Comparison of ENCODE assay signal across 22 cellular contexts in genomic region chr21:29151937-29152336, GRCh38. TPM values are rescaled to one million over a fixed set of nuclear protein-coding genes. Genes with fewer than 3 reads are reported as not detected.
"Had no signal": no experiment of that assay in that cellular context is flagged by ENCODE, and none has a peak within 500 bp of the region (broad histone marks: within the 10 kb centered on the region; RNA-seq: fewer than 3 reads in every experiment).

No MANE protein-coding gene starts in this region.

- H3K27me3 Mint-ChIP-seq: memory B cell, naive B cell had no signal

- H3K9me3 ChIP-seq: ascending aorta, mucosa of descending colon, sigmoid colon, testis, uterus had no signal

- H3K79me2 ChIP-seq: parathyroid adenoma had no signal

- H3K36me3 ChIP-seq: ascending aorta, sigmoid colon, uterus, WERI-Rb-1 had no signal

- H3K9me3 Mint-ChIP-seq: activated naive CD4-positive, alpha-beta T cell treated with anti-CD3 and anti-CD28 coated beads, Interleukin-2, amount 50 U/mL, for 72 hours; memory B cell; naive B cell had no signal

- H3K4me3 Mint-ChIP-seq: memory B cell, naive B cell had no signal

- DNase-seq: activated T-cell treated with anti-CD3 and anti-CD28 coated beads, Interleukin-2, amount 50 U/mL, for 1 hour; effector CD4-positive, alpha-beta T cell; foreskin keratinocyte; hippocampal formation; mucosa of descending colon; naive B cell; nucleus accumbens; sigmoid colon; stimulated activated CD4-positive, alpha-beta T cell treated with anti-CD3 and anti-CD28 coated beads, Interleukin-2, amount 100 ng/mL, for 48 hours; stimulated activated CD8-positive, alpha-beta memory T cell treated with anti-CD3 and anti-CD28 coated beads, Interleukin-4, amount 100 ng/mL, for 48 hours; stimulated activated naive CD4-positive, alpha-beta T cell; T-helper 1 cell; testis; trophoblast cell; uterus; WERI-Rb-1 had no signal

- FAIRE-seq: TTC549 had no signal

- ATAC-seq: activated naive CD4-positive, alpha-beta T cell treated with anti-CD3 and anti-CD28 coated beads, Interleukin-2, amount 50 U/mL, for 72 hours; foreskin keratinocyte; mucosa of descending colon had no signal

- H3K4me3 ChIP-seq: ascending aorta, mucosa of descending colon, sigmoid colon, testis, uterus had no signal

- H3K4me1 Mint-ChIP-seq: memory B cell had no signal

- H3K27ac Mint-ChIP-seq: activated naive CD4-positive, alpha-beta T cell treated with anti-CD3 and anti-CD28 coated beads, Interleukin-2, amount 50 U/mL, for 72 hours; memory B cell had no signal

- H3K9ac ChIP-seq: parathyroid adenoma had no signal

- H3K27me3 ChIP-seq: ascending aorta, foreskin keratinocyte, sigmoid colon, testis, uterus had no signal

- H3K4me1 ChIP-seq: parathyroid adenoma, testis, uterus had no signal

- H2AFZ ChIP-seq: parathyroid adenoma had no signal

- H3K27ac ChIP-seq: ascending aorta, foreskin keratinocyte, parathyroid adenoma, sigmoid colon, testis, uterus, WERI-Rb-1 had no signal

RNA-seq across cellular contexts. Expression of gene MAP3K7CL, which starts 21.5 kb away (rescaled TPM):
- polyA plus RNA-seq: neural cell had no signal
